ENCODE assay signal across 8 cellular contexts in genomic region chr22:22955866-22956535, GRCh38.
DNase-seq lines count a peak whose midpoint lies in the region; ATAC-seq, FAIRE-seq and TF ChIP-seq lines count a peak whose summit lies in the region.

No MANE protein-coding gene starts in this region.

- no peaks in the 10 kb centered on the region for H3K36me3 ChIP-seq in CD8-positive, alpha-beta memory T cell (ENCODE audit: insufficient read depth, low read length)
- H3K36me3 ChIP-seq in osteoblast (ENCODE audit: insufficient read depth, low read length): no peaks in the 10 kb centered on the region
- H3K36me3 ChIP-seq in upper lobe of right lung: no peaks in the 10 kb centered on the region

- CTCF ChIA-PET in CD8-positive, alpha-beta memory T cell (lab: Charles Lee): interaction anchor here (0.6 to 9.7 kb wide), 21 partner anchors 12 to 430 kb away, joined by 3 to 106 read pairs (median 6); partner anchors contain the start of gene RAB36

- H3K36me3 Mint-ChIP-seq in CD8-positive, alpha-beta memory T cell: peaks cover 0 to 10% (median 0%) of the 10 kb centered on the region in 3 donors
- H3K36me3 Mint-ChIP-seq in activated T-helper 2 cell treated with anti-CD3 and anti-CD28 coated beads, Interferon-gamma antibody, Interleukin-2, Interleukin-4, amounts not matched to agents 10 μg/mL and 5 μg/mL and 100 μg/mL, durations not matched to agents 14 hours and 24 hours and 36 hours (ENCODE audit: low read depth): no peaks in the 10 kb centered on the region

- no peaks in the 10 kb centered on the region for H3K9me3 ChIP-seq in CD8-positive, alpha-beta memory T cell (ENCODE audit: low read length)
- H3K9me3 ChIP-seq in osteoblast (ENCODE audit: low read depth, low read length) (no peaks in the 10 kb centered on the region), upper lobe of right lung (no peaks in the 10 kb centered on the region)

- POLR2A ChIA-PET in CD8-positive, alpha-beta memory T cell (lab: Charles Lee): no interaction called here

- H3K79me2 ChIP-seq in osteoblast (ENCODE audit: insufficient read depth, low read length): no peaks in the 10 kb centered on the region

- H3K27me3 Mint-ChIP-seq in CD8-positive, alpha-beta memory T cell: peaks cover 18 to 46% of the 10 kb centered on the region in 2 donors
- peaks cover 36% of the 10 kb centered on the region for H3K27me3 Mint-ChIP-seq in activated T-helper 2 cell treated with anti-CD3 and anti-CD28 coated beads, Interferon-gamma antibody, Interleukin-2, Interleukin-4, amounts not matched to agents 10 μg/mL and 5 μg/mL and 100 μg/mL, durations not matched to agents 14 hours and 24 hours and 36 hours (ENCODE audit: low read depth)

- no peak overlapping the region for H3K4me2 ChIP-seq in osteoblast (ENCODE audit: insufficient read depth, low read length)

- intact Hi-C loops in activated T-helper 2 cell treated with anti-CD3 and anti-CD28 coated beads, Interferon-gamma antibody, Interleukin-2, Interleukin-4, amounts not matched to agents 10 μg/mL and 5 μg/mL and 100 μg/mL, durations not matched to agents 14 hours and 24 hours and 36 hours (cut with micrococcal nuclease): loop anchor here (2.0 to 10.0 kb wide), 4 partner anchors 71 to 169 kb away; no protein-coding TSS in a partner anchor
- intact Hi-C loops in upper lobe of right lung (cut with DNase I): loop anchor here (5.0 kb wide), 1 partner anchor 171 kb away; no protein-coding TSS in a partner anchor

- H3K4me3 Mint-ChIP-seq in CD8-positive, alpha-beta memory T cell: no peak overlapping the region
- no peak overlapping the region for H3K4me3 Mint-ChIP-seq in activated T-helper 2 cell treated with anti-CD3 and anti-CD28 coated beads, Interferon-gamma antibody, Interleukin-2, Interleukin-4, amounts not matched to agents 10 μg/mL and 5 μg/mL and 100 μg/mL, durations not matched to agents 14 hours and 24 hours and 36 hours (ENCODE audit: low read depth)

- TF ChIP-seq CTCF in foreskin keratinocyte (conservative IDR thresholded peaks at IDR 0.05) (peak; percentile 82), osteoblast (IDR thresholded peaks at IDR 0.05; ENCODE audit: extremely low read depth, low read depth, low read length) (peak; percentile 85), upper lobe of right lung (IDR thresholded peaks at IDR 0.05) (peak; percentile 80)

- no peak overlapping the region for H2AFZ ChIP-seq in osteoblast (ENCODE audit: low read length)

- H3K27ac Mint-ChIP-seq in CD8-positive, alpha-beta memory T cell: no peak overlapping the region
- H3K27ac Mint-ChIP-seq in activated T-helper 2 cell treated with anti-CD3 and anti-CD28 coated beads, Interferon-gamma antibody, Interleukin-2, Interleukin-4, amounts not matched to agents 10 μg/mL and 5 μg/mL and 100 μg/mL, durations not matched to agents 14 hours and 24 hours and 36 hours: no peak overlapping the region

- H3K4me3 ChIP-seq in CD8-positive, alpha-beta memory T cell (ENCODE audit: low read length): no peak overlapping the region
- H3K4me3 ChIP-seq in osteoblast (ENCODE audit: insufficient read depth, low read length) (no peak overlapping the region), upper lobe of right lung (no peak overlapping the region)

- peaks cover 0 to 5% (median 0%) of the 10 kb centered on the region in 5 donors for H3K9me3 Mint-ChIP-seq in CD8-positive, alpha-beta memory T cell
- H3K9me3 Mint-ChIP-seq in activated T-helper 2 cell treated with anti-CD3 and anti-CD28 coated beads, Interferon-gamma antibody, Interleukin-2, Interleukin-4, amounts not matched to agents 10 μg/mL and 5 μg/mL and 100 μg/mL, durations not matched to agents 14 hours and 24 hours and 36 hours: no peaks in the 10 kb centered on the region

- FAIRE-seq in RCC 7860 (lab: Jason Lieb, UNC): no peak

- no peak overlapping the region for H3K27ac ChIP-seq in CD8-positive, alpha-beta memory T cell (ENCODE audit: low read depth, low read length)
- H3K27ac ChIP-seq in foreskin keratinocyte (no peak overlapping the region), osteoblast (ENCODE audit: low read depth, low read length) (no peak overlapping the region), upper lobe of right lung (no peak overlapping the region)

- H3K4me1 Mint-ChIP-seq in CD8-positive, alpha-beta memory T cell: peaks cover 0 to 6% (median 3%) of the 10 kb centered on the region in 3 donors
- H3K4me1 Mint-ChIP-seq in activated T-helper 2 cell treated with anti-CD3 and anti-CD28 coated beads, Interferon-gamma antibody, Interleukin-2, Interleukin-4, amounts not matched to agents 10 μg/mL and 5 μg/mL and 100 μg/mL, durations not matched to agents 14 hours and 24 hours and 36 hours (ENCODE audit: low read depth): peaks cover 8% of the 10 kb centered on the region

- ATAC-seq in foreskin keratinocyte (peak; percentile 74), upper lobe of right lung (peak; percentile 92), GM21786 (IDR thresholded peaks at IDR 0.05; ENCODE audit: unreplicated experiment) (no peak)

- no peaks in the 10 kb centered on the region for H3K4me1 ChIP-seq in CD8-positive, alpha-beta memory T cell (ENCODE audit: insufficient read depth, low read length)
- no peaks in the 10 kb centered on the region for H3K4me1 ChIP-seq in foreskin keratinocyte
- no peaks in the 10 kb centered on the region for H3K4me1 ChIP-seq in osteoblast (ENCODE audit: insufficient read depth, low read length)
- H3K4me1 ChIP-seq in upper lobe of right lung: no peaks in the 10 kb centered on the region

- H3K27me3 ChIP-seq in CD8-positive, alpha-beta memory T cell (ENCODE audit: insufficient read depth, low read length, poor library complexity, severe bottlenecking): peaks cover 4% of the 10 kb centered on the region
- H3K27me3 ChIP-seq in foreskin keratinocyte (peaks cover 20% of the 10 kb centered on the region), osteoblast (ENCODE audit: insufficient read depth, low read length) (peaks cover 19% of the 10 kb centered on the region), upper lobe of right lung (peaks cover 28% of the 10 kb centered on the region)

- H4K20me1 ChIP-seq in osteoblast (ENCODE audit: insufficient read depth, low read length): no peaks in the 10 kb centered on the region

- peak; percentile 51 to 80 (median 63) for DNase-seq in CD8-positive, alpha-beta memory T cell
- DNase-seq in HT-29 (ENCODE audit: low spot score): peak; percentile 49
- DNase-seq in RCC 7860 (ENCODE audit: low spot score): peak; percentile 34
- DNase-seq in activated T-helper 2 cell treated with anti-CD3 and anti-CD28 coated beads, Interferon-gamma antibody, Interleukin-2, Interleukin-4, amounts not matched to agents 10 μg/mL and 5 μg/mL and 100 μg/mL, durations not matched to agents 14 hours and 24 hours and 36 hours (ENCODE audit: low spot score): peak; percentile 45
- peak; percentile 2 to 32 for DNase-seq in foreskin keratinocyte
- peak; percentile 66 for DNase-seq in osteoblast (ENCODE audit: insufficient read length, low spot score, missing footprints)
- DNase-seq in upper lobe of right lung: peak; percentile 64
